In genomic region chr18:78892721-78893120, GRCh38 we compare ENCODE assay signal across 25 cellular contexts.
"Had no signal": no experiment of that assay in that cellular context is flagged by ENCODE, and none has a peak within 500 bp of the region (broad histone marks: within the 10 kb centered on the region; RNA-seq: fewer than 3 reads in every experiment).

No MANE protein-coding gene starts in this region.

- ATAC-seq: naive thymus-derived CD8-positive, alpha-beta T cell; natural killer cell treated with Interleukin-12 subunit alpha and Interleukin-12 subunit beta and Interleukin-15 and Interleukin-18, amount 100 ng/mL, for 72 hours; pancreas; right cardiac atrium; right lobe of liver; stimulated activated effector memory CD8-positive, alpha-beta T cell treated with anti-CD3 and anti-CD28 coated beads, Interleukin-12 subunit alpha, Interleukin-12 subunit beta, amount 100 ng/mL, for 72 hours; stimulated activated naive B cell treated with anti-CD40 and anti-IgM and Interleukin-4, amounts not matched to agents 10 μg/mL and 1 μg/mL and 100 μg/mL, for 72 hours; upper lobe of right lung had no signal

- H3K4me3 ChIP-seq: pancreas, prostate gland, right lobe of liver, sigmoid colon, stomach, thoracic aorta, thyroid gland, transverse colon, upper lobe of right lung, uterus had no signal

- H3K4me1 ChIP-seq: pancreas, prostate gland, right lobe of liver, sigmoid colon, stomach, thyroid gland, transverse colon, upper lobe of right lung, uterus had no signal

- DNase-seq: naive thymus-derived CD8-positive, alpha-beta T cell; nephron progenitor cell; nucleus accumbens; pancreas; retina; right cardiac atrium; right lobe of liver; sigmoid colon; small intestine; stimulated activated CD4-positive, alpha-beta T cell treated with anti-CD3 and anti-CD28 coated beads, Interleukin-15, amount 100 ng/mL, for 24 hours; stimulated activated CD4-positive, alpha-beta T cell treated with anti-CD3 and anti-CD28 coated beads, Interleukin-2, amount 100 ng/mL, for 24 hours; stimulated activated CD4-positive, alpha-beta T cell treated with anti-CD3 and anti-CD28 coated beads, Interleukin-2, amount 100 ng/mL, for 48 hours; stimulated activated CD4-positive, alpha-beta T cell treated with anti-CD3 and anti-CD28 coated beads, Interleukin-4, amount 100 ng/mL, for 24 hours; stimulated activated naive B cell treated with anti-CD40 and anti-IgM and Interleukin-4, amounts not matched to agents 10 μg/mL and 1 μg/mL and 100 μg/mL, for 72 hours; stimulated activated naive CD4-positive, alpha-beta T cell treated with Interleukin-2 at 50 U/mL for 16 hours; stomach; thyroid gland; transverse colon; upper lobe of right lung; uterus had no signal

- H3K36me3 ChIP-seq: neutrophil, pancreas, prostate gland, right lobe of liver, sigmoid colon, stomach, thoracic aorta, thyroid gland, transverse colon, upper lobe of right lung, uterus had no signal

- H3K9me3 ChIP-seq: neutrophil, pancreas, prostate gland, thyroid gland, upper lobe of right lung had no signal

- H3K27me3 ChIP-seq: neutrophil, right lobe of liver, sigmoid colon, thyroid gland, transverse colon, upper lobe of right lung, uterus had no signal

- H3K27ac ChIP-seq: neutrophil, pancreas, prostate gland, right lobe of liver, sigmoid colon, stomach, thoracic aorta, thyroid gland, transverse colon, upper lobe of right lung, uterus had no signal
